Comparison of ENCODE assay signal across 1 cellular context in the genomic region with DNA sequence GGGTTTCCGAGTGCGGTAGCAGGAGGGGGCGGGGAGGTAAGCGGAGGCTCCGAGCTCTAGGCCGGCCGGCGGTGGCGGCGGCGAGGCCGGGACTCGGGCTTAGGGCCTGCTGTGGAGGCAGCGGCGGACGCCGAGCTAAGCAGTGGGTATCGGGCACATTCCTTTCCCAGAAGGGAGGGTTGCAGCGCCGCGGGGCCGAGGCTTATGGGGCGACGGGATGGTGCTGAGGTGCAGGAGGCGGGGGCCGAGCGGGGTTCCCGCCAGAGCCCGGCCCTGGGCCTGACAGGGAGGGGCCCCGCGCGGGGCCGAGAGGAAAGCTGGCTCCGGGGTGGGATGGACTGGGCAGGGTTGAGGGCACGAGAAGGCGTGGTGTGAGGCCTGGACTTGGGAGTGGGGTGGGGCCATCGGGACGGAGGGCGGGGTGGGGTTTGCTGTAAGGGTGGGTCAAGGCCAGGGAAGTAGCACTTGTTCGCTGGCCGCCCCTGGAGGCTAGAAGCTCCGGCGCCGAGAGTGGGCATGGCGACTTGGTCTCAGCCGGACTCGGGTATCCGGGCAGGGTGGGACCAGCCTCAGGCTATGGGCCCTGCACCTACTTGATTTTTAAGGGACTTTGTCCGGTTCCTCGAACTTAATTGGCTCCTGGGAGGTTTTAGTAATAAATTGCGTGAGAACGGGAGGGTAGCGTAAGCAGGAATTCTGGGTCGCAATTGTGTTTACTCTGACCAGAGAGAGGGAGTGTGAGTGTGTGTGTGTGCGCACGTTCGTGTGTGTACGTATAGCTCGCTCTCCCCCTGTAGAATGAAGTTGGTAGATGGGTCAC.
A peak's percentile ranks its signal among the peaks of the same experiment; 100 is the strongest.
TF ChIP-seq lines count a peak whose summit lies in the region.

A gene with protein sequence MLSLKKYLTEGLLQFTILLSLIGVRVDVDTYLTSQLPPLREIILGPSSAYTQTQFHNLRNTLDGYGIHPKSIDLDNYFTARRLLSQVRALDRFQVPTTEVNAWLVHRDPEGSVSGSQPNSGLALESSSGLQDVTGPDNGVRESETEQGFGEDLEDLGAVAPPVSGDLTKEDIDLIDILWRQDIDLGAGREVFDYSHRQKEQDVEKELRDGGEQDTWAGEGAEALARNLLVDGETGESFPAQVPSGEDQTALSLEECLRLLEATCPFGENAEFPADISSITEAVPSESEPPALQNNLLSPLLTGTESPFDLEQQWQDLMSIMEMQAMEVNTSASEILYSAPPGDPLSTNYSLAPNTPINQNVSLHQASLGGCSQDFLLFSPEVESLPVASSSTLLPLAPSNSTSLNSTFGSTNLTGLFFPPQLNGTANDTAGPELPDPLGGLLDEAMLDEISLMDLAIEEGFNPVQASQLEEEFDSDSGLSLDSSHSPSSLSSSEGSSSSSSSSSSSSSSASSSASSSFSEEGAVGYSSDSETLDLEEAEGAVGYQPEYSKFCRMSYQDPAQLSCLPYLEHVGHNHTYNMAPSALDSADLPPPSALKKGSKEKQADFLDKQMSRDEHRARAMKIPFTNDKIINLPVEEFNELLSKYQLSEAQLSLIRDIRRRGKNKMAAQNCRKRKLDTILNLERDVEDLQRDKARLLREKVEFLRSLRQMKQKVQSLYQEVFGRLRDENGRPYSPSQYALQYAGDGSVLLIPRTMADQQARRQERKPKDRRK (plus strand): TSS at position 39 of the 820 bp plus-strand sequence. CDS start 2,760 bp downstream, outside the sequence.

TF ChIP-seq in HepG2, 621 proteins besides CTCF, POLR2A, EP300 and RAD21 (continued from another document and continues in another):
- TF ChIP-seq, protein P1, sequence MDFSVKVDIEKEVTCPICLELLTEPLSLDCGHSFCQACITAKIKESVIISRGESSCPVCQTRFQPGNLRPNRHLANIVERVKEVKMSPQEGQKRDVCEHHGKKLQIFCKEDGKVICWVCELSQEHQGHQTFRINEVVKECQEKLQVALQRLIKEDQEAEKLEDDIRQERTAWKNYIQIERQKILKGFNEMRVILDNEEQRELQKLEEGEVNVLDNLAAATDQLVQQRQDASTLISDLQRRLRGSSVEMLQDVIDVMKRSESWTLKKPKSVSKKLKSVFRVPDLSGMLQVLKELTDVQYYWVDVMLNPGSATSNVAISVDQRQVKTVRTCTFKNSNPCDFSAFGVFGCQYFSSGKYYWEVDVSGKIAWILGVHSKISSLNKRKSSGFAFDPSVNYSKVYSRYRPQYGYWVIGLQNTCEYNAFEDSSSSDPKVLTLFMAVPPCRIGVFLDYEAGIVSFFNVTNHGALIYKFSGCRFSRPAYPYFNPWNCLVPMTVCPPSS (IDR thresholded peaks at IDR 0.05): no peak
- TF ChIP-seq ZMYM4 (CRISPR knock-in tag; IDR thresholded peaks at IDR 0.05): peak; percentile 64; the same call in 1 of the 2 replicates
- TF ChIP-seq, protein P2, sequence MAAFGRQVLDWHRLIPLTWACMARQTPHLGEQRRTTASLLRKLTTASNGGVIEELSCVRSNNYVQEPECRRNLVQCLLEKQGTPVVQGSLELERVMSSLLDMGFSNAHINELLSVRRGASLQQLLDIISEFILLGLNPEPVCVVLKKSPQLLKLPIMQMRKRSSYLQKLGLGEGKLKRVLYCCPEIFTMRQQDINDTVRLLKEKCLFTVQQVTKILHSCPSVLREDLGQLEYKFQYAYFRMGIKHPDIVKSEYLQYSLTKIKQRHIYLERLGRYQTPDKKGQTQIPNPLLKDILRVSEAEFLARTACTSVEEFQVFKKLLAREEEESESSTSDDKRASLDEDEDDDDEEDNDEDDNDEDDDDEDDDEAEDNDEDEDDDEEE (CRISPR knock-in tag; IDR thresholded peaks at IDR 0.05): no peak; the same call in 1 of the 2 replicates
- peak; percentile 77 for TF ChIP-seq SP5 (CRISPR knock-in tag; IDR thresholded peaks at IDR 0.05; ENCODE audit: borderline replicate concordance, low read depth)
- TF ChIP-seq, protein P3, sequence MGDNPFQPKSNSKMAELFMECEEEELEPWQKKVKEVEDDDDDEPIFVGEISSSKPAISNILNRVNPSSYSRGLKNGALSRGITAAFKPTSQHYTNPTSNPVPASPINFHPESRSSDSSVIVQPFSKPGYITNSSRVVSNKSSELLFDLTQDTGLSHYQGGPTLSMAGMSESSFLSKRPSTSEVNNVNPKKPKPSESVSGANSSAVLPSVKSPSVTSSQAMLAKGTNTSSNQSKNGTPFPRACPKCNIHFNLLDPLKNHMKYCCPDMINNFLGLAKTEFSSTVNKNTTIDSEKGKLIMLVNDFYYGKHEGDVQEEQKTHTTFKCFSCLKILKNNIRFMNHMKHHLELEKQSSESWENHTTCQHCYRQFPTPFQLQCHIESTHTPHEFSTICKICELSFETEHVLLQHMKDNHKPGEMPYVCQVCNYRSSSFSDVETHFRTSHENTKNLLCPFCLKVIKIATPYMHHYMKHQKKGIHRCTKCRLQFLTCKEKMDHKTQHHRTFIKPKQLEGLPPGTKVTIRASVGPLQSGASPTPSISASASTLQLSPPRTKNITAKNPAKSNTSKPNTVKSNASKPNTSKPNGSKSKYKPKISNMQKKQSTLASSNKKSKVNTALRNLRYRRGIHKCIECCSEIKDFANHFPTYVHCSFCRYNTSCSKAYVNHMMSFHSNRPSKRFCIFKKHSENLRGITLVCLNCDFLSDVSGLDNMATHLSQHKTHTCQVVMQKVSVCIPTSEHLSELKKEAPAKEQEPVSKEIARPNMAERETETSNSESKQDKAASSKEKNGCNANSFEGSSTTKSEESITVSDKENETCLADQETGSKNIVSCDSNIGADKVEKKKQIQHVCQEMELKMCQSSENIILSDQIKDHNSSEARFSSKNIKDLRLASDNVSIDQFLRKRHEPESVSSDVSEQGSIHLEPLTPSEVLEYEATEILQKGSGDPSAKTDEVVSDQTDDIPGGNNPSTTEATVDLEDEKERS (CRISPR knock-in tag; IDR thresholded peaks at IDR 0.05): no peak; the same call in 1 of the 2 replicates
- TF ChIP-seq, protein P4, sequence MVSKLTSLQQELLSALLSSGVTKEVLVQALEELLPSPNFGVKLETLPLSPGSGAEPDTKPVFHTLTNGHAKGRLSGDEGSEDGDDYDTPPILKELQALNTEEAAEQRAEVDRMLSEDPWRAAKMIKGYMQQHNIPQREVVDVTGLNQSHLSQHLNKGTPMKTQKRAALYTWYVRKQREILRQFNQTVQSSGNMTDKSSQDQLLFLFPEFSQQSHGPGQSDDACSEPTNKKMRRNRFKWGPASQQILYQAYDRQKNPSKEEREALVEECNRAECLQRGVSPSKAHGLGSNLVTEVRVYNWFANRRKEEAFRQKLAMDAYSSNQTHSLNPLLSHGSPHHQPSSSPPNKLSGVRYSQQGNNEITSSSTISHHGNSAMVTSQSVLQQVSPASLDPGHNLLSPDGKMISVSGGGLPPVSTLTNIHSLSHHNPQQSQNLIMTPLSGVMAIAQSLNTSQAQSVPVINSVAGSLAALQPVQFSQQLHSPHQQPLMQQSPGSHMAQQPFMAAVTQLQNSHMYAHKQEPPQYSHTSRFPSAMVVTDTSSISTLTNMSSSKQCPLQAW (CRISPR knock-in tag; IDR thresholded peaks at IDR 0.05): no peak
- TF ChIP-seq ZNF570 (CRISPR knock-in tag; IDR thresholded peaks at IDR 0.05; ENCODE audit: borderline replicate concordance): no peak
- TF ChIP-seq, protein P5, sequence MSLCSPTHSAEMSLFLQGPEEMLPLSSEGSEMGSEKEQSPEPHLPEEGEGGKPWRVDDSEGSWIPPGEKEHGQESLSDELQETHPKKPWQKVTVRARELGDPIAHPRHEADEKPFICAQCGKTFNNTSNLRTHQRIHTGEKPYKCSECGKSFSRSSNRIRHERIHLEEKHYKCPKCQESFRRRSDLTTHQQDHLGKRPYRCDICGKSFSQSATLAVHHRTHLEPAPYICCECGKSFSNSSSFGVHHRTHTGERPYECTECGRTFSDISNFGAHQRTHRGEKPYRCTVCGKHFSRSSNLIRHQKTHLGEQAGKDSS (CRISPR knock-in tag; IDR thresholded peaks at IDR 0.05; ENCODE audit: borderline replicate concordance, low read depth): no peak
- peak; percentile 64; the same call in 1 of the 2 replicates for TF ChIP-seq ZNF607 (CRISPR knock-in tag; IDR thresholded peaks at IDR 0.05; ENCODE audit: borderline replicate concordance)
- TF ChIP-seq ZMAT3 (CRISPR knock-in tag; conservative IDR thresholded peaks at IDR 0.05): peak; percentile 40
- TF ChIP-seq, protein P6, sequence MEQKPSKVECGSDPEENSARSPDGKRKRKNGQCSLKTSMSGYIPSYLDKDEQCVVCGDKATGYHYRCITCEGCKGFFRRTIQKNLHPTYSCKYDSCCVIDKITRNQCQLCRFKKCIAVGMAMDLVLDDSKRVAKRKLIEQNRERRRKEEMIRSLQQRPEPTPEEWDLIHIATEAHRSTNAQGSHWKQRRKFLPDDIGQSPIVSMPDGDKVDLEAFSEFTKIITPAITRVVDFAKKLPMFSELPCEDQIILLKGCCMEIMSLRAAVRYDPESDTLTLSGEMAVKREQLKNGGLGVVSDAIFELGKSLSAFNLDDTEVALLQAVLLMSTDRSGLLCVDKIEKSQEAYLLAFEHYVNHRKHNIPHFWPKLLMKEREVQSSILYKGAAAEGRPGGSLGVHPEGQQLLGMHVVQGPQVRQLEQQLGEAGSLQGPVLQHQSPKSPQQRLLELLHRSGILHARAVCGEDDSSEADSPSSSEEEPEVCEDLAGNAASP (CRISPR knock-in tag; IDR thresholded peaks at IDR 0.05; ENCODE audit: borderline replicate concordance): peak; percentile 59
- TF ChIP-seq, protein P7, sequence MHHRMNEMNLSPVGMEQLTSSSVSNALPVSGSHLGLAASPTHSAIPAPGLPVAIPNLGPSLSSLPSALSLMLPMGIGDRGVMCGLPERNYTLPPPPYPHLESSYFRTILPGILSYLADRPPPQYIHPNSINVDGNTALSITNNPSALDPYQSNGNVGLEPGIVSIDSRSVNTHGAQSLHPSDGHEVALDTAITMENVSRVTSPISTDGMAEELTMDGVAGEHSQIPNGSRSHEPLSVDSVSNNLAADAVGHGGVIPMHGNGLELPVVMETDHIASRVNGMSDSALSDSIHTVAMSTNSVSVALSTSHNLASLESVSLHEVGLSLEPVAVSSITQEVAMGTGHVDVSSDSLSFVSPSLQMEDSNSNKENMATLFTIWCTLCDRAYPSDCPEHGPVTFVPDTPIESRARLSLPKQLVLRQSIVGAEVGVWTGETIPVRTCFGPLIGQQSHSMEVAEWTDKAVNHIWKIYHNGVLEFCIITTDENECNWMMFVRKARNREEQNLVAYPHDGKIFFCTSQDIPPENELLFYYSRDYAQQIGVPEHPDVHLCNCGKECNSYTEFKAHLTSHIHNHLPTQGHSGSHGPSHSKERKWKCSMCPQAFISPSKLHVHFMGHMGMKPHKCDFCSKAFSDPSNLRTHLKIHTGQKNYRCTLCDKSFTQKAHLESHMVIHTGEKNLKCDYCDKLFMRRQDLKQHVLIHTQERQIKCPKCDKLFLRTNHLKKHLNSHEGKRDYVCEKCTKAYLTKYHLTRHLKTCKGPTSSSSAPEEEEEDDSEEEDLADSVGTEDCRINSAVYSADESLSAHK (CRISPR knock-in tag; IDR thresholded peaks at IDR 0.05; ENCODE audit: borderline replicate concordance): no peak
- peak; percentile 45; the same call in 1 of the 2 replicates for TF ChIP-seq ZC3H4 (CRISPR knock-in tag; IDR thresholded peaks at IDR 0.05; ENCODE audit: borderline replicate concordance)
- TF ChIP-seq ELF4 (CRISPR knock-in tag; IDR thresholded peaks at IDR 0.05; ENCODE audit: borderline replicate concordance): peak; percentile 20; the same call in 1 of the 2 replicates
- peak; percentile 9; the same call in 1 of the 2 replicates for TF ChIP-seq PHF21A (CRISPR knock-in tag; IDR thresholded peaks at IDR 0.05)
- peak; percentile 97 for TF ChIP-seq ZNF878 (CRISPR knock-in tag; IDR thresholded peaks at IDR 0.05)
- TF ChIP-seq ETV5 (CRISPR knock-in tag; IDR thresholded peaks at IDR 0.05; ENCODE audit: borderline replicate concordance): peak; percentile 22; the same call in 1 of the 2 replicates
- TF ChIP-seq ZFAT (CRISPR knock-in tag; conservative IDR thresholded peaks at IDR 0.05): peak; percentile 45; the same call in 1 of the 2 replicates
- no peak for TF ChIP-seq RFX5 (IDR thresholded peaks at IDR 0.05; ENCODE audit: low read depth, low read length)
- no peak; the same call in 1 of the 2 replicates for TF ChIP-seq ZNF709 (CRISPR knock-in tag; IDR thresholded peaks at IDR 0.05)
- 0 out of 2 replicates have a peak, but pooled peaks have one; percentile 53 for TF ChIP-seq RCOR2 (CRISPR knock-in tag; IDR thresholded peaks at IDR 0.05)
- TF ChIP-seq, protein P8, sequence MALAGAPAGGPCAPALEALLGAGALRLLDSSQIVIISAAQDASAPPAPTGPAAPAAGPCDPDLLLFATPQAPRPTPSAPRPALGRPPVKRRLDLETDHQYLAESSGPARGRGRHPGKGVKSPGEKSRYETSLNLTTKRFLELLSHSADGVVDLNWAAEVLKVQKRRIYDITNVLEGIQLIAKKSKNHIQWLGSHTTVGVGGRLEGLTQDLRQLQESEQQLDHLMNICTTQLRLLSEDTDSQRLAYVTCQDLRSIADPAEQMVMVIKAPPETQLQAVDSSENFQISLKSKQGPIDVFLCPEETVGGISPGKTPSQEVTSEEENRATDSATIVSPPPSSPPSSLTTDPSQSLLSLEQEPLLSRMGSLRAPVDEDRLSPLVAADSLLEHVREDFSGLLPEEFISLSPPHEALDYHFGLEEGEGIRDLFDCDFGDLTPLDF (CRISPR knock-in tag; IDR thresholded peaks at IDR 0.05): peak; percentile 62; the same call in 1 of the 2 replicates
- TF ChIP-seq ZNF781 (CRISPR knock-in tag; IDR thresholded peaks at IDR 0.05; ENCODE audit: borderline replicate concordance, not compliant biosample characterization): no peak
- TF ChIP-seq, protein P9, sequence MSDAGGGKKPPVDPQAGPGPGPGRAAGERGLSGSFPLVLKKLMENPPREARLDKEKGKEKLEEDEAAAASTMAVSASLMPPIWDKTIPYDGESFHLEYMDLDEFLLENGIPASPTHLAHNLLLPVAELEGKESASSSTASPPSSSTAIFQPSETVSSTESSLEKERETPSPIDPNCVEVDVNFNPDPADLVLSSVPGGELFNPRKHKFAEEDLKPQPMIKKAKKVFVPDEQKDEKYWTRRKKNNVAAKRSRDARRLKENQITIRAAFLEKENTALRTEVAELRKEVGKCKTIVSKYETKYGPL (CRISPR knock-in tag; IDR thresholded peaks at IDR 0.05): no peak; the same call in 1 of the 2 replicates
- TF ChIP-seq ZFP37 (CRISPR knock-in tag; IDR thresholded peaks at IDR 0.05; ENCODE audit: borderline replicate concordance): no peak
- TF ChIP-seq, protein P10, sequence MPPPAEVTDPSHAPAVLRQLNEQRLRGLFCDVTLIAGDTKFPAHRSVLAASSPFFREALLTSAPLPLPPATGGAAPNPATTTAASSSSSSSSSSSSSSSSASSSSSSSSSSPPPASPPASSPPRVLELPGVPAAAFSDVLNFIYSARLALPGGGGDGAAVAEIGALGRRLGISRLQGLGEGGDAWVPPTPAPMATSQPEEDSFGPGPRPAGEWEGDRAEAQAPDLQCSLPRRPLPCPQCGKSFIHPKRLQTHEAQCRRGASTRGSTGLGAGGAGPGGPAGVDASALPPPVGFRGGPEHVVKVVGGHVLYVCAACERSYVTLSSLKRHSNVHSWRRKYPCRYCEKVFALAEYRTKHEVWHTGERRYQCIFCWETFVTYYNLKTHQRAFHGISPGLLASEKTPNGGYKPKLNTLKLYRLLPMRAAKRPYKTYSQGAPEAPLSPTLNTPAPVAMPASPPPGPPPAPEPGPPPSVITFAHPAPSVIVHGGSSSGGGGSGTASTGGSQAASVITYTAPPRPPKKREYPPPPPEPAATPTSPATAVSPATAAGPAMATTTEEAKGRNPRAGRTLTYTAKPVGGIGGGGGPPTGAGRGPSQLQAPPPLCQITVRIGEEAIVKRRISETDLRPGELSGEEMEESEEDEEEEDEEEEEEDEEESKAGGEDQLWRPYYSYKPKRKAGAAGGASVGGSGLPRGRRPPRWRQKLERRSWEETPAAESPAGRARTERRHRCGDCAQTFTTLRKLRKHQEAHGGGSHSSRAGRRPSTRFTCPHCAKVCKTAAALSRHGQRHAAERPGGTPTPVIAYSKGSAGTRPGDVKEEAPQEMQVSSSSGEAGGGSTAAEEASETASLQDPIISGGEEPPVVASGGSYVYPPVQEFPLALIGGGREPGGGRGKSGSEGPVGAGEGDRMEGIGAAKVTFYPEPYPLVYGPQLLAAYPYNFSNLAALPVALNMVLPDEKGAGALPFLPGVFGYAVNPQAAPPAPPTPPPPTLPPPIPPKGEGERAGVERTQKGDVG (CRISPR knock-in tag; IDR thresholded peaks at IDR 0.05; ENCODE audit: borderline replicate concordance): no peak
- 0 out of 2 replicates have a peak, but pooled peaks have one; percentile 32 for TF ChIP-seq TOE1 (CRISPR knock-in tag; IDR thresholded peaks at IDR 0.05)
- no peak for TF ChIP-seq SCMH1 (CRISPR knock-in tag; IDR thresholded peaks at IDR 0.05; ENCODE audit: borderline replicate concordance)
- TF ChIP-seq NFIB (CRISPR knock-in tag; IDR thresholded peaks at IDR 0.05; ENCODE audit: borderline replicate concordance): no peak
